ENCODE assay signal across 10 cellular contexts in the genomic region with DNA sequence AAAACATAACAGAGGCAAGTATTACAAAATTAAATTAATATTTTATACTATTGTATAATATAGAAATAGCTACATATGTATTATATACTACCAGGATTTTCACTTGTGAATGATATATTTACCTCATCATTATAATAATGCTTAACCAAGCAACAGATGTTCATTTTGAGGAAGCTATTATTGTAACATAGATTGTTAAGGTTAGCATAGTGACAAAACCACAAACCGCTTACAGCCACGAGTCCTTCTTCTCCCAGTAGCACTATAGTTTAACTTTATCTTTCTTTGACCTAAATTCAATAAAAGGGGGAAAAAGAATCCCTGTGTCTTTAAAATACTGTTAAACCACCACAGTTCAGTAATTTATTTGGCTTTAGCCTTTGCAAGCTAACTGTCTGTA.
DNase-seq lines count a peak whose midpoint lies in the region; ATAC-seq lines count a peak whose summit lies in the region.
"Had no signal": no experiment of that assay in that cellular context is flagged by ENCODE, and none has a peak within 500 bp of the region (broad histone marks: within the 10 kb centered on the region; RNA-seq: fewer than 3 reads in every experiment).

No MANE protein-coding gene starts in this region.

- H3K27ac Mint-ChIP-seq in activated T-helper 17 cell treated with anti-CD3 and anti-CD28 coated beads, Interleukin-2, amount 50 U/mL, for 72 hours: peak overlapping the region; percentile 55

- no peaks in the 10 kb centered on the region for H3K27me3 Mint-ChIP-seq in activated T-helper 17 cell treated with anti-CD3 and anti-CD28 coated beads, Interleukin-2, amount 50 U/mL, for 72 hours

- peaks cover 14% of the 10 kb centered on the region for H3K4me1 Mint-ChIP-seq in activated T-helper 17 cell treated with anti-CD3 and anti-CD28 coated beads, Interleukin-2, amount 50 U/mL, for 72 hours

- DNase-seq in DMS53 treated with DMSO at 0.1 percent for 48 hours (lab: John Stamatoyannopoulos, UW; ENCODE audit: unreplicated experiment) (no peak), mucosa of gallbladder (ENCODE audit: low spot score) (no peak), NCI-H446 treated with DMSO at 0.1 percent for 48 hours (lab: John Stamatoyannopoulos, UW) (no peak)
- no peak for DNase-seq in stimulated activated CD4-positive, alpha-beta T cell treated with anti-CD3 and anti-CD28 coated beads, Interleukin-4, amount 100 ng/mL, for 24 hours
- DNase-seq: activated CD4-positive, alpha-beta T cell treated with anti-CD3 and anti-CD28 coated beads for 4 hours; NCI-H1694 treated with DMSO at 0.1 percent for 48 hours had no signal

- H3K36me3 Mint-ChIP-seq in activated T-helper 17 cell treated with anti-CD3 and anti-CD28 coated beads, Interleukin-2, amount 50 U/mL, for 72 hours (ENCODE audit: low read depth): no peaks in the 10 kb centered on the region

- ATAC-seq in GM18511 (IDR thresholded peaks at IDR 0.05; ENCODE audit: unreplicated experiment) (peak; percentile 96), GM21737 (IDR thresholded peaks at IDR 0.05; ENCODE audit: unreplicated experiment) (peak; percentile 94), HG03571 (IDR thresholded peaks at IDR 0.05; ENCODE audit: unreplicated experiment) (peak; percentile 83)
- peak; percentile 64 for ATAC-seq in activated T-helper 17 cell treated with anti-CD3 and anti-CD28 coated beads, Interleukin-2, amount 50 U/mL, for 72 hours (replicated peaks)

- peak overlapping the region; percentile 22 for H3K4me3 Mint-ChIP-seq in activated T-helper 17 cell treated with anti-CD3 and anti-CD28 coated beads, Interleukin-2, amount 50 U/mL, for 72 hours

- no peaks in the 10 kb centered on the region for H3K9me3 Mint-ChIP-seq in activated T-helper 17 cell treated with anti-CD3 and anti-CD28 coated beads, Interleukin-2, amount 50 U/mL, for 72 hours
